Comparison of ENCODE assay signal across 17 cellular contexts in genomic region chr3:108287146-108287545, GRCh38. TPM values are rescaled to one million over a fixed set of nuclear protein-coding genes. Genes with fewer than 3 reads are reported as not detected.
DNase-seq lines count a peak whose midpoint lies in the region; ATAC-seq and TF ChIP-seq lines count a peak whose summit lies in the region.
"Had no signal": no experiment of that assay in that cellular context is flagged by ENCODE, and none has a peak within 500 bp of the region (broad histone marks: within the 10 kb centered on the region; RNA-seq: fewer than 3 reads in every experiment).

No MANE protein-coding gene starts in this region.

- TF ChIP-seq CTCF in GM10266 (IDR thresholded peaks at IDR 0.05; ENCODE audit: control insufficient read depth, insufficient read depth, low read depth, missing control alignments): no peak

- peak; percentile 79 for ATAC-seq in GM19023 (IDR thresholded peaks at IDR 0.05; ENCODE audit: unreplicated experiment)
- peak; percentile 68 for ATAC-seq in HG02623 (IDR thresholded peaks at IDR 0.05; ENCODE audit: unreplicated experiment)
- peak; percentile 54 for ATAC-seq in HG03558 (IDR thresholded peaks at IDR 0.05; ENCODE audit: extremely low read depth, unreplicated experiment)
- no peak for ATAC-seq in esophagus mucosa
- ATAC-seq in GM18502 (IDR thresholded peaks at IDR 0.05; ENCODE audit: poor library complexity, unreplicated experiment): no peak
- ATAC-seq in GM21619 (IDR thresholded peaks at IDR 0.05; ENCODE audit: unreplicated experiment): no peak
- ATAC-seq: K562 had no signal

- DNase-seq in GM10266 (ENCODE audit: extremely low spot score): peak; percentile 29
- DNase-seq in stimulated activated naive CD4-positive, alpha-beta T cell (lab: John Stamatoyannopoulos, UW): no peak
- DNase-seq: ACHN, adrenal gland, H9, NCI-H1436, spleen had no signal

RNA-seq across cellular contexts. Expression of gene HHLA2, which starts 9.2 kb away (rescaled TPM):
- not detected for total RNA-seq in esophagus mucosa
- total RNA-seq: adrenal gland, esophagus muscularis mucosa, H9, K562, NCI-H460, temporal lobe had no signal

Comparison
In these comparisons a context has a peak if more than half of its experiments do, and no peak if none do; other contexts are left out.
1. ATAC-seq: peak in GM19023 (single experiment), HG02623 (single experiment) and HG03558 (single experiment); none in esophagus mucosa (single experiment), GM18502 (single experiment) and GM21619 (single experiment).